9 cellular contexts compared by ENCODE assay signal in genomic region chr3:143307613-143308183, GRCh38.
DNase-seq lines count a peak whose midpoint lies in the region; ATAC-seq, FAIRE-seq and TF ChIP-seq lines count a peak whose summit lies in the region.
"Had no signal": no experiment of that assay in that cellular context is flagged by ENCODE, and none has a peak within 500 bp of the region (broad histone marks: within the 10 kb centered on the region; RNA-seq: fewer than 3 reads in every experiment).

No MANE protein-coding gene starts in this region.

- H3K4me1 ChIP-seq in small intestine (ENCODE audit: control insufficient read depth in 2 of 2, insufficient read depth in 1 of 2, low read depth in 1 of 2, low read length in 1 of 2), result peaks cover 0 to 6% of the 10 kb centered on the region in 2 donors
- peaks cover 10% of the 10 kb centered on the region for H3K4me1 ChIP-seq in suprapubic skin
- peaks cover 0 to 6% (median 4%) of the 10 kb centered on the region in 4 donors for H3K4me1 ChIP-seq in transverse colon

- no peak for FAIRE-seq in small intestine (lab: Jason Lieb, UNC)

- TF ChIP-seq CTCF in coronary artery (IDR thresholded peaks at IDR 0.05) (no peak), suprapubic skin (IDR thresholded peaks at IDR 0.05) (no peak), transverse colon (IDR thresholded peaks at IDR 0.05) (no peak)

- H3K27ac ChIP-seq in small intestine (ENCODE audit: low read depth in 1 of 2, low read length in 1 of 2) (no peak overlapping the region), coronary artery (peak overlapping the region in 1 of 2 donors; percentile 3), suprapubic skin (no peak overlapping the region), transverse colon (no peak overlapping the region), substantia nigra (ENCODE audit: low read depth, low read length, poor library complexity, severe bottlenecking) (no peak overlapping the region)

- H3K27me3 ChIP-seq in MG63 (no peaks in the 10 kb centered on the region), small intestine (ENCODE audit: control insufficient read depth in 2 of 2, insufficient read depth in 2 of 2, low read length in 2 of 2) (no peaks in the 10 kb centered on the region), suprapubic skin (no peaks in the 10 kb centered on the region), transverse colon (no peaks in the 10 kb centered on the region)
- H3K27me3 ChIP-seq: spleen had no signal

- intact Hi-C loops in transverse colon (cut with DNase I; ENCODE audit: low total_unique reads), result no loop called here

- H3K36me3 ChIP-seq in MG63 (no peaks in the 10 kb centered on the region), small intestine (ENCODE audit: control insufficient read depth in 2 of 2, insufficient read depth in 2 of 2, low read length in 2 of 2) (no peaks in the 10 kb centered on the region), suprapubic skin (no peaks in the 10 kb centered on the region), transverse colon (no peaks in the 10 kb centered on the region)
- H3K36me3 ChIP-seq: spleen had no signal

- H3K4me3 ChIP-seq in MG63 (no peak overlapping the region), small intestine (ENCODE audit: low read depth in 1 of 2, low read length in 2 of 2) (no peak overlapping the region), coronary artery (no peak overlapping the region), suprapubic skin (no peak overlapping the region), transverse colon (no peak overlapping the region)
- H3K4me3 ChIP-seq: spleen had no signal

- WGBS in small intestine, 3 donors, result 85 to 100% (median 88%) methylated on average over 1 of the region's 1 CpG
- 89% methylated on average over 1 of the region's 1 CpG for WGBS in suprapubic skin
- 96% methylated on average over 1 of the region's 1 CpG; no CpG with 5 or more reads in 1 of the 2 donors for WGBS in transverse colon (ENCODE audit: low coverage in 1 of 2), 2 donors

- H3K9me3 ChIP-seq in MG63 (no peaks in the 10 kb centered on the region), small intestine (ENCODE audit: control insufficient read depth, low read depth) (no peaks in the 10 kb centered on the region), suprapubic skin (no peaks in the 10 kb centered on the region), transverse colon (no peaks in the 10 kb centered on the region)
- H3K9me3 ChIP-seq: spleen had no signal

- ATAC-seq in GM19035 (IDR thresholded peaks at IDR 0.05; ENCODE audit: unreplicated experiment), result peak; percentile 56

- TF ChIP-seq POLR2A in suprapubic skin (IDR thresholded peaks at IDR 0.05) (no peak), transverse colon (IDR thresholded peaks at IDR 0.05) (no peak)

- no peak for TF ChIP-seq EP300 in suprapubic skin (IDR thresholded peaks at IDR 0.05)
- no peak for TF ChIP-seq EP300 in transverse colon (IDR thresholded peaks at IDR 0.05; ENCODE audit: low read depth)

- DNase-seq in MG63 (peak; percentile 12), fibroblast of peridontal ligament (ENCODE audit: extremely low read depth) (peak; percentile 57), small intestine (peak; percentile 53), coronary artery (ENCODE audit: low spot score) (no peak), suprapubic skin (ENCODE audit: low spot score in 2 of 2) (no peak), transverse colon (no peak), substantia nigra (lab: John Stamatoyannopoulos, UW) (no peak)
- DNase-seq: spleen had no signal

- in situ Hi-C loops in transverse colon (cut with MboI; ENCODE audit: low pct_ligation_motif_present in 1 of 4, low pct_unique_long_range_greater_than_20kb in 1 of 4, low sequenced_read_pairs in 3 of 4), result no loop called here

Comparison
In these comparisons a context has a peak if more than half of its experiments do, and no peak if none do; other contexts are left out.
1. DNase-seq: peak in MG63 (single experiment), fibroblast of peridontal ligament (single experiment) and small intestine (single experiment); none in coronary artery (single experiment), suprapubic skin (0 of 2), transverse colon (single experiment) and substantia nigra (0 of 49).